Comparison of ENCODE assay signal across 9 cellular contexts in the genomic region with DNA sequence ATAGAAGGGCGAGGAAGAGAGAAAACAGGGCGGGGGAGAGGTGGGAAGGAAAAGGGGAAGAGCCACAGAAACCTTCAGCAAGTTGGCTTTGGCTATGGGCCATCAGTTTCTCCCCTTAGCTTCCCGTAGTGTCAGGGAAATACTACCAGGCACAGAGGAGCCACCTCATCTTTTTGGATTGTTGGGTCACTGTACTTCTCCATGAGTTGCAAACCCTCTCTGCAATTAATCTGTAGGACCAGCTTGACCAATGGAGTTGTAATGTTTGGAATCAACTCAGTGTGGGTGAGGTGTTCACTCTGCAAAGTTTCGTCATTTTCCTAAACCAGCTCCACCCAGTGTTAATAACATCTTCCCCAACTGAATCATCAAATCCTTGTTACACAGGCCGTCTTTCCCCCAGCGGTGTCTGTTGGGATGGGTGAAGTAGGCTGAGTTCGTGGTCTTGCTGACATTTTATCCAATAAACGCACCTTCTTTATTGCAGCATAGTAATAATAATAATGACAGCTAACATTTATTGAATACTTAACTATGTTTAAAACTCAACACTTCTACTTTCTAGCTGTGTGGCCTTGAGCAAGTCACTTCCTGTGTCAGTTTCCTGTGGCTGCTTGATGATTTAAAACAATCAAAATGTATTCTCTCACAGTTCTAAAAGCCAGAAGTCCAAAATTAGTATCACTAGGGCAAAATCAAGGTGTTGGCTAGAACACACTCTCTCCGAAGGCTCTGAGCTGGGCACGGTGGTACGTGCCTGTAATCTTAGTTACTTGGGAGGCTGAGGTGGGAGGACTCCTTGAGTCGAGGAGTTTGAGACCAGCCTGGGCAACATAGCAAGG. TPM values are rescaled to one million over a fixed set of nuclear protein-coding genes. Genes with fewer than 3 reads are reported as not detected.
DNase-seq lines count a peak whose midpoint lies in the region; ATAC-seq and TF ChIP-seq lines count a peak whose summit lies in the region.
"Had no signal": no experiment of that assay in that cellular context is flagged by ENCODE, and none has a peak within 500 bp of the region (broad histone marks: within the 10 kb centered on the region; RNA-seq: fewer than 3 reads in every experiment).

No MANE protein-coding gene starts in this region.

- peak; percentile 57 for DNase-seq in activated CD4-positive, alpha-beta T cell treated with anti-CD3 and anti-CD28 coated beads for 36 hours
- no peak for DNase-seq in activated CD4-positive, alpha-beta T cell treated with anti-CD3 and anti-CD28 coated beads for 1 hour
- DNase-seq in esophagus muscularis mucosa (ENCODE audit: extremely low spot score) (no peak), globus pallidus (ENCODE audit: low spot score) (no peak), NCI-H1694 treated with DMSO at 0.1 percent for 48 hours (lab: John Stamatoyannopoulos, UW) (no peak)

- H3K4me1 Mint-ChIP-seq in activated CD4-positive, alpha-beta T cell treated with anti-CD3 and anti-CD28 coated beads for 36 hours: peaks cover 26% of the 10 kb centered on the region

- no peak for TF ChIP-seq POLR2A in esophagus muscularis mucosa (IDR thresholded peaks at IDR 0.05; ENCODE audit: low read depth)

- intact Hi-C loops in activated CD4-positive, alpha-beta T cell treated with anti-CD3 and anti-CD28 coated beads for 36 hours (cut with DNase I, micrococcal nuclease): loop anchor here in 1 of 2 experiments (10.0 kb wide), 2 partner anchors 1034 to 1796 kb away; a partner anchor contains a TSS
- intact Hi-C loops in esophagus muscularis mucosa (cut with DNase I): no loop called here

- peak; percentile 85 for ATAC-seq in activated CD4-positive, alpha-beta T cell treated with anti-CD3 and anti-CD28 coated beads for 36 hours
- no peak for ATAC-seq in HG03095 (IDR thresholded peaks at IDR 0.05; ENCODE audit: unreplicated experiment)

- no peaks in the 10 kb centered on the region for H3F3A ChIP-seq in SU-DHL-6 (ENCODE audit: insufficient read depth)

- H3K27ac ChIP-seq in SU-DHL-6 (ENCODE audit: low read depth, low read length): no peak overlapping the region
- H3K27ac ChIP-seq in esophagus muscularis mucosa (replicated peaks in 1 of 4): peak overlapping the region; percentile 26 to 54 (median 36)
- peak overlapping the region; percentile 40 for H3K27ac ChIP-seq in skeletal muscle tissue (ENCODE audit: low read depth, low read length)

- no peak for TF ChIP-seq EP300 in esophagus muscularis mucosa (IDR thresholded peaks at IDR 0.05)

- H3K4me3 ChIP-seq in SU-DHL-6 (ENCODE audit: insufficient read depth, low read length, poor library complexity, severe bottlenecking): no peak overlapping the region
- no peak overlapping the region for H3K4me3 ChIP-seq in esophagus muscularis mucosa
- no peak overlapping the region for H3K4me3 ChIP-seq in skeletal muscle tissue (ENCODE audit: low read length in 3 of 3)

- peak overlapping the region; percentile 20 for H3K4me2 ChIP-seq in SU-DHL-6 (ENCODE audit: low read depth, low read length, poor library complexity, severe bottlenecking)

- H3K4me3 Mint-ChIP-seq in activated CD4-positive, alpha-beta T cell treated with anti-CD3 and anti-CD28 coated beads for 36 hours: peak overlapping the region; percentile 31

- H3K9ac ChIP-seq in SU-DHL-6 (ENCODE audit: low read length) (no peak overlapping the region), skeletal muscle tissue (ENCODE audit: low read depth in 1 of 3, low read length in 3 of 3) (no peak overlapping the region)

- WGBS in esophagus muscularis mucosa: 56% methylated on average over 12 of the region's 12 CpGs

- peaks cover 0 to 13% (median 9%) of the 10 kb centered on the region in 4 donors for H3K4me1 ChIP-seq in esophagus muscularis mucosa
- peaks cover 0 to 8% (median 2%) of the 10 kb centered on the region in 3 donors for H3K4me1 ChIP-seq in skeletal muscle tissue (ENCODE audit: control insufficient read depth in 3 of 3, insufficient read depth in 3 of 3, low read length in 3 of 3)

- peak overlapping the region; percentile 55 for H2AFZ ChIP-seq in SU-DHL-6 (ENCODE audit: low read depth, low read length, severe bottlenecking)

- H3K9me2 ChIP-seq in SU-DHL-6 (replicated peaks; ENCODE audit: insufficient read depth, low read length): no peaks in the 10 kb centered on the region

- H3K9me3 ChIP-seq in SU-DHL-6 (ENCODE audit: insufficient read depth, low read length) (no peaks in the 10 kb centered on the region), esophagus muscularis mucosa (no peaks in the 10 kb centered on the region), skeletal muscle tissue (ENCODE audit: control insufficient read depth in 3 of 3, low read length in 3 of 3) (no peaks in the 10 kb centered on the region)

- H3K27ac Mint-ChIP-seq in activated CD4-positive, alpha-beta T cell treated with anti-CD3 and anti-CD28 coated beads for 36 hours: peak overlapping the region; percentile 95

- no peaks in the 10 kb centered on the region for H3K79me2 ChIP-seq in SU-DHL-6 (ENCODE audit: insufficient read depth, low read length)

- CTCF ChIA-PET in activated CD4-positive, alpha-beta T cell treated with anti-CD3 and anti-CD28 coated beads for 36 hours (lab: Charles Lee): interaction anchor here (0.8 to 1.1 kb wide), 4 partner anchors 10 to 294 kb away, joined by 3 to 4 read pairs (median 3); no protein-coding TSS in a partner anchor

- no peaks in the 10 kb centered on the region for H3K36me3 Mint-ChIP-seq in activated CD4-positive, alpha-beta T cell treated with anti-CD3 and anti-CD28 coated beads for 36 hours (ENCODE audit: low read depth)

- no peaks in the 10 kb centered on the region for H3K27me3 Mint-ChIP-seq in activated CD4-positive, alpha-beta T cell treated with anti-CD3 and anti-CD28 coated beads for 36 hours

- H4K20me1 ChIP-seq in SU-DHL-6 (ENCODE audit: low read depth, low read length): no peaks in the 10 kb centered on the region

- TF ChIP-seq CTCF in SU-DHL-6 (IDR thresholded peaks at IDR 0.05; ENCODE audit: insufficient read depth, low read length, poor library complexity, severe bottlenecking) (no peak), esophagus muscularis mucosa (IDR thresholded peaks at IDR 0.05) (no peak)

- H3K9me3 Mint-ChIP-seq in activated CD4-positive, alpha-beta T cell treated with anti-CD3 and anti-CD28 coated beads for 36 hours (ENCODE audit: low read depth): no peaks in the 10 kb centered on the region

- H3K27me3 ChIP-seq in SU-DHL-6 (ENCODE audit: low read length) (no peaks in the 10 kb centered on the region), esophagus muscularis mucosa (peaks cover 0 to 22% (median 0%) of the 10 kb centered on the region in 4 donors), skeletal muscle tissue (ENCODE audit: control insufficient read depth in 3 of 3, insufficient read depth in 3 of 3, low read length in 3 of 3) (peaks cover 0 to 7% (median 3%) of the 10 kb centered on the region in 3 donors)

- H3K36me3 ChIP-seq in SU-DHL-6 (ENCODE audit: low read length): no peaks in the 10 kb centered on the region
- no peaks in the 10 kb centered on the region for H3K36me3 ChIP-seq in esophagus muscularis mucosa
- H3K36me3 ChIP-seq in skeletal muscle tissue (ENCODE audit: control insufficient read depth in 3 of 3, insufficient read depth in 3 of 3, low read length in 3 of 3): no peaks in the 10 kb centered on the region

- POLR2A ChIA-PET in activated CD4-positive, alpha-beta T cell treated with anti-CD3 and anti-CD28 coated beads for 36 hours (lab: Charles Lee): interaction anchor here (0.6 kb wide), 1 partner anchor 14 kb away, joined by 3 read pairs; no protein-coding TSS in a partner anchor

RNA-seq across cellular contexts. Expression of a gene that starts 8.1 kb away (rescaled TPM):
- 10 to 100 TPM; 24.2 to 26.9 TPM for total RNA-seq in activated CD4-positive, alpha-beta T cell treated with anti-CD3 and anti-CD28 coated beads for 36 hours
- total RNA-seq in esophagus muscularis mucosa (10 to 100 TPM; 37.0 to 47.7 (median 39.6) TPM), skeletal muscle tissue (18.3 TPM)

RNA-seq across cellular contexts. Expression of a gene that starts 11.7 kb away (rescaled TPM):
- total RNA-seq in activated CD4-positive, alpha-beta T cell treated with anti-CD3 and anti-CD28 coated beads for 36 hours: 10 to 100 TPM; 15.1 to 16.1 TPM
- total RNA-seq in esophagus muscularis mucosa: 10 to 100 TPM; 17.1 to 31.6 (median 21.0) TPM
- total RNA-seq in skeletal muscle tissue: 3.7 TPM

RNA-seq across cellular contexts. Expression of a gene that starts 55.2 kb away (rescaled TPM):
- total RNA-seq in activated CD4-positive, alpha-beta T cell treated with anti-CD3 and anti-CD28 coated beads for 36 hours: not detected
- under 1 TPM; under 0.01 to 0.63 (median 0.35) TPM for total RNA-seq in esophagus muscularis mucosa
- 0.52 TPM for total RNA-seq in skeletal muscle tissue
- total RNA-seq: activated CD8-positive, alpha-beta memory T cell treated with anti-CD3 and anti-CD28 coated beads for 36 hours had no signal
